1 cellular context compared by ENCODE assay signal in the genomic region with DNA sequence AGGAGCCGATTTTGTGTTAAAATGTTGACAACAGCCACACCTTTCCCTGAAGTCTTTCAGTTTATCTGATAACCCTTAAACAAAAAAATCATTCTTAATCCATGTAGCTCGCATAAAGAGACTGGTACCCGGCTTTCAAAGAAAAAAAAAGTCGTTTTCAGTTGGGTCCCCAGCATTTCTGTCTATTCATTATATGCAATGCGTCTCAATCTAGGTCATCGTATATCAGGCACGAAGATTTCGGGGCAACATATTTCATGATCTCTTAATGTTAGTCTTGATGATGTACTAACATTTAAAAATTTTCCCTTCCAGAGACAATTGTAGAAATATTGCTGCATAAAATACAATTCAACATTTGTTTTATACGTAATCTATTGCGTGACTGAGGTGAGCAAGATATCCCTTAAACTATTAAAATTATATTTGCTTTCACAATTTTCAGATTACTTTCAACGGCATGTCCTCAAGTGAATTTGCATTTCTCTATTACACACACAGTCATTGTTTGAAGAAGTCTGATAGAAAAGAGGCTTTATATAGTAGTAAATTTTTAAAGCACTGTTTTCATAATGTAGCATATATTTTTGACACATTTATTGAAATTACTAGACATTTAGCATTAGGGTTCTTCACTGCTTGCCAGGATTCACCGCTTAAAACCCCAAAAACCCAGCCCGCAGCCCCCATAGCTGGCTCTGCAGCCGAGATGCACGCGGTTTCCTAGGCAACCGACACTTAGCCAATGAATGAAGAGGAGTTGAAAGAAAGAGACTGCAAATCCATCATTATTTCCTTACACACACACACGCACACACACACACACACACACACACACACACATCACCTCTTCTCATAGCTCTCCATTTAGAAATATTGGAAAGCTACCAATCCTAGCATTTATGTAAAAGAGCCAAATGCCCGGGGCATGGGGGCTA.
A peak's percentile ranks its signal among the peaks of the same experiment; 100 is the strongest.
TF ChIP-seq lines count a peak whose summit lies in the region.

No MANE protein-coding gene starts in this region.

TF ChIP-seq in K562, 482 proteins besides CTCF, POLR2A, EP300 and RAD21 (continued from another document):
- TF ChIP-seq ZNF655 (CRISPR knock-in tag; IDR thresholded peaks at IDR 0.05) (no peak), KDM1A (IDR thresholded peaks at IDR 0.05) (peak; percentile 21 to 44; a peak in 2 of 4 replicates), ZNF830 (CRISPR knock-in tag; IDR thresholded peaks at IDR 0.05) (no peak), MEIS2 (IDR thresholded peaks at IDR 0.05; ENCODE audit: partially characterized antibody) (peak; percentile 22), ZNF609 (CRISPR knock-in tag; IDR thresholded peaks at IDR 0.05; ENCODE audit: borderline replicate concordance) (no peak), FOXA1 (IDR thresholded peaks at IDR 0.05; ENCODE audit: borderline replicate concordance) (no peak), ARID1B (IDR thresholded peaks at IDR 0.05) (no peak), ILF3 (IDR thresholded peaks at IDR 0.05; ENCODE audit: borderline replicate concordance) (no peak), KDM2B (CRISPR knock-in tag; IDR thresholded peaks at IDR 0.05) (no peak), PBX2 (CRISPR knock-in tag; IDR thresholded peaks at IDR 0.05; ENCODE audit: low read depth) (no peak), PBX2 (tag; conservative IDR thresholded peaks at IDR 0.05; ENCODE audit: low read depth) (peak; percentile 42), AFF4 (CRISPR knock-in tag; IDR thresholded peaks at IDR 0.05) (no peak), BMI1 (IDR thresholded peaks at IDR 0.05; ENCODE audit: low read length) (peak; percentile 44)
- TF ChIP-seq, protein P1, sequence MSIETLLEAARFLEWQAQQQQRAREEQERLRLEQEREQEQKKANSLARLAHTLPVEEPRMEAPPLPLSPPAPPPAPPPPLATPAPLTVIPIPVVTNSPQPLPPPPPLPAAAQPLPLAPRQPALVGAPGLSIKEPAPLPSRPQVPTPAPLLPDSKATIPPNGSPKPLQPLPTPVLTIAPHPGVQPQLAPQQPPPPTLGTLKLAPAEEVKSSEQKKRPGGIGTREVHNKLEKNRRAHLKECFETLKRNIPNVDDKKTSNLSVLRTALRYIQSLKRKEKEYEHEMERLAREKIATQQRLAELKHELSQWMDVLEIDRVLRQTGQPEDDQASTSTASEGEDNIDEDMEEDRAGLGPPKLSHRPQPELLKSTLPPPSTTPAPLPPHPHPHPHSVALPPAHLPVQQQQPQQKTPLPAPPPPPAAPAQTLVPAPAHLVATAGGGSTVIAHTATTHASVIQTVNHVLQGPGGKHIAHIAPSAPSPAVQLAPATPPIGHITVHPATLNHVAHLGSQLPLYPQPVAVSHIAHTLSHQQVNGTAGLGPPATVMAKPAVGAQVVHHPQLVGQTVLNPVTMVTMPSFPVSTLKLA (conservative IDR thresholded peaks at IDR 0.05), result no peak
- TF ChIP-seq, protein P2, sequence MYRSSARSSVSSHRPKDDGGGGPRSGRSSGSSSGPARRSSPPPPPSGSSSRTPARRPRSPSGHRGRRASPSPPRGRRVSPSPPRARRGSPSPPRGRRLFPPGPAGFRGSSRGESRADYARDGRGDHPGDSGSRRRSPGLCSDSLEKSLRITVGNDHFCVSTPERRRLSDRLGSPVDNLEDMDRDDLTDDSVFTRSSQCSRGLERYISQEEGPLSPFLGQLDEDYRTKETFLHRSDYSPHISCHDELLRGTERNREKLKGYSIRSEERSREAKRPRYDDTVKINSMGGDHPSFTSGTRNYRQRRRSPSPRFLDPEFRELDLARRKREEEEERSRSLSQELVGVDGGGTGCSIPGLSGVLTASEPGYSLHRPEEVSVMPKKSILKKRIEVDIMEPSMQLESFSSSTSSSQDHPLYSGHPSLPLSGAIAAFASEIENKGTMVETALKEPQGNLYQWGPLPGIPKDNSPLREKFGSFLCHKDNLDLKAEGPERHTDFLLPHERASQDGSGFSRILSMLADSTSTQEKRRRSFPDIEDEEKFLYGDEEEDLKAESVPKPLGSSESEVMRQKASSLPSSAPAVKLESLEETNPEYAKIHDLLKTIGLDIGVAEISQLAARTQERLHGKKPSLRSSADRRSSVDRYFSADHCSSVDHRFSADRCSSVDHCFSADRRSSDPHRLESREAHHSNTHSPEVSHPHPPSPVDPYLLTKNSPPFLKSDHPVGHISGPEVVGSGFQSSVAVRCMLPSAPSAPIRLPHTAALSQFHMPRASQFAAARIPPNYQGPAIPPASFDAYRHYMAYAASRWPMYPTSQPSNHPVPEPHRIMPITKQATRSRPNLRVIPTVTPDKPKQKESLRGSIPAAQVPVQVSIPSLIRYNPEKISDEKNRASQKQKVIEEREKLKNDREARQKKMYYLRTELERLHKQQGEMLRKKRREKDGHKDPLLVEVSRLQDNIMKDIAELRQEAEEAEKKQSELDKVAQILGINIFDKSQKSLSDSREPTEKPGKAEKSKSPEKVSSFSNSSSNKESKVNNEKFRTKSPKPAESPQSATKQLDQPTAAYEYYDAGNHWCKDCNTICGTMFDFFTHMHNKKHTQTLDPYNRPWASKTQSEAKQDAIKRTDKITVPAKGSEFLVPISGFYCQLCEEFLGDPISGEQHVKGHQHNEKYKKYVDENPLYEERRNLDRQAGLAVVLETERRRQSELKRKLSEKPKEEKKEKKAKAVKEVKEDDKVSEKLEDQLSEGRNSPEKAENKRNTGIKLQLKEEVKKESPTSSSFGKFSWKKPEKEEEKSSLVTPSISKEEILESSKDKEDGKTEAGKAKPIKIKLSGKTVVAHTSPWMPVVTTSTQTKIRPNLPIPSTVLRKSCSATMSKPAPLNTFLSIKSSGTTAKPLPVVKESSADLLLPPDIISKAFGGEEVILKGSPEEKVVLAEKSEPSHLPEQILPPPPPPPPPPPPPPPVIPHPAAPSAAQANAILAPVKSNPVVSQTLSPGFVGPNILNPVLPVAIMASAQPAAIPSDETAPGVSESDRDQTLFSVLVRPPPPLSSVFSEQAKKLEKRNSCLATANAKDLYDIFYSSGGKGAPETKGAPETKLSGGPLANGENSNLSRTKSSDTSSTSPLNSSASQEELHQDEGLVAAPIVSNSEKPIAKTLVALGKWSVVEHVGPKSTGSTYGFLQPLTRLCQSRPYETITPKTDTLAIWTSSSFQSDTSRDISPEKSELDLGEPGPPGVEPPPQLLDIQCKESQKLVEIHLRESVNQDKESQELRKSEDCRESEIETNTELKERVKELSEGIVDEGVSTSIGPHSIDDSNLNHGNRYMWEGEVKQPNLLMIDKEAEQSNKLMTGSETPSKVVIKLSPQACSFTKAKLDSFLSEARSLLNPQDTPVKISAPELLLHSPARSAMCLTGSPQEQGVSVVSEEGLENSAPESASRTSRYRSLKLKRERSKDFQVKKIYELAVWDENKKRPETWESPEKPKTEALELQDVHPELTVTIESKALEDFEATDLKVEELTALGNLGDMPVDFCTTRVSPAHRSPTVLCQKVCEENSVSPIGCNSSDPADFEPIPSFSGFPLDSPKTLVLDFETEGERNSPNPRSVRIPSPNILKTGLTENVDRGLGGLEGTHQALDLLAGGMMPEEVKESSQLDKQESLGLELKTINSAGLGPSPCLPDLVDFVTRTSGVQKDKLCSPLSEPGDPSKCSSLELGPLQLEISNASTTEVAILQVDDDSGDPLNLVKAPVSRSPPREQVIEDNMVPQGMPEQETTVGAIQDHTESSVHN (IDR thresholded peaks at IDR 0.05; ENCODE audit: borderline replicate concordance in 1 of 2, low read depth in 1 of 2), result no peak
- TF ChIP-seq, protein P3, sequence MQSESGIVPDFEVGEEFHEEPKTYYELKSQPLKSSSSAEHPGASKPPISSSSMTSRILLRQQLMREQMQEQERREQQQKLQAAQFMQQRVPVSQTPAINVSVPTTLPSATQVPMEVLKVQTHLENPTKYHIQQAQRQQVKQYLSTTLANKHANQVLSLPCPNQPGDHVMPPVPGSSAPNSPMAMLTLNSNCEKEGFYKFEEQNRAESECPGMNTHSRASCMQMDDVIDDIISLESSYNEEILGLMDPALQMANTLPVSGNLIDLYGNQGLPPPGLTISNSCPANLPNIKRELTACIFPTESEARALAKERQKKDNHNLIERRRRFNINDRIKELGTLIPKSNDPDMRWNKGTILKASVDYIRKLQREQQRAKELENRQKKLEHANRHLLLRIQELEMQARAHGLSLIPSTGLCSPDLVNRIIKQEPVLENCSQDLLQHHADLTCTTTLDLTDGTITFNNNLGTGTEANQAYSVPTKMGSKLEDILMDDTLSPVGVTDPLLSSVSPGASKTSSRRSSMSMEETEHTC (IDR thresholded peaks at IDR 0.05), result no peak
